Comparison of ENCODE assay signal across 20 cellular contexts in genomic region chr17:74396567-74396966, GRCh38. TPM values are rescaled to one million over a fixed set of nuclear protein-coding genes. Genes with fewer than 3 reads are reported as not detected.
A peak's percentile ranks its signal among the peaks of the same experiment; 100 is the strongest.
DNase-seq lines count a peak whose midpoint lies in the region; ATAC-seq, FAIRE-seq and TF ChIP-seq lines count a peak whose summit lies in the region.
"Had no signal": no experiment of that assay in that cellular context is flagged by ENCODE, and none has a peak within 500 bp of the region (broad histone marks: within the 10 kb centered on the region; RNA-seq: fewer than 3 reads in every experiment).

No MANE protein-coding gene starts in this region.

- CTCF ChIA-PET in HepG2 (lab: Yijun Ruan, JAX; ENCODE audit: low intra/inter-chr PET ratio, low total read pairs) (no interaction called here), HEK293 (lab: Yijun Ruan, JAX) (interaction anchor here (1.5 kb wide), 1 partner anchor 61 kb away, joined by 5 read pairs; no protein-coding TSS in a partner anchor), SK-N-SH (lab: Yijun Ruan, JAX) (interaction anchor here (6.7 to 8.6 kb wide), 2 partner anchors 16 to 61 kb away, joined by 67 to 80 read pairs; no protein-coding TSS in a partner anchor)

- no peak for TF ChIP-seq POLR2A in HepG2 (IDR thresholded peaks at IDR 0.05; ENCODE audit: insufficient read depth in 1 of 2, low read depth in 2 of 2, low read length in 2 of 2)
- no peak for TF ChIP-seq POLR2A in right lobe of liver (IDR thresholded peaks at IDR 0.05)
- no peak for TF ChIP-seq POLR2A in gastrocnemius medialis (IDR thresholded peaks at IDR 0.05)

- no peak overlapping the region for H2AFZ ChIP-seq in HepG2 (ENCODE audit: low read length)
- H2AFZ ChIP-seq in SK-N-SH (ENCODE audit: low read depth), result no peak overlapping the region

- ATAC-seq in HepG2 (no peak), right lobe of liver (no peak), gastrocnemius medialis (no peak), HG03025 (IDR thresholded peaks at IDR 0.05; ENCODE audit: low FRiP score, unreplicated experiment) (no peak)
- ATAC-seq: CD8-positive, alpha-beta T cell had no signal

- no peaks in the 10 kb centered on the region for H3K9me3 ChIP-seq in HepG2 (ENCODE audit: low read length)
- no peaks in the 10 kb centered on the region for H3K9me3 ChIP-seq in right lobe of liver
- H3K9me3 ChIP-seq in HEK293 (ENCODE audit: control insufficient read depth, insufficient read depth, low read depth, low read length), result no peaks in the 10 kb centered on the region
- no peaks in the 10 kb centered on the region for H3K9me3 ChIP-seq in gastrocnemius medialis
- H3K9me3 ChIP-seq in SK-N-SH, result no peaks in the 10 kb centered on the region
- H3K9me3 ChIP-seq: Caco-2, HAP-1 had no signal

- H3K36me3 ChIP-seq in HepG2 (replicated peaks in 1 of 2; ENCODE audit: control insufficient read depth in 1 of 2, insufficient read depth in 2 of 2, low read length in 2 of 2) (no peaks in the 10 kb centered on the region), right lobe of liver (no peaks in the 10 kb centered on the region), HEK293 (ENCODE audit: control insufficient read depth in 2 of 2, insufficient read depth in 1 of 2, low read length in 2 of 2) (no peaks in the 10 kb centered on the region), gastrocnemius medialis (no peaks in the 10 kb centered on the region), SK-N-SH (replicated peaks in 1 of 2; ENCODE audit: control insufficient read depth in 1 of 2, insufficient read depth in 2 of 2, low read length in 1 of 2) (no peaks in the 10 kb centered on the region)
- H3K36me3 ChIP-seq: HAP-1 had no signal

- DNase-seq in HepG2 (ENCODE audit: low spot score) (no peak), right lobe of liver (no peak), gastrocnemius medialis (no peak), SK-N-SH (no peak)
- DNase-seq: 8988T; C1 segment of cervical spinal cord; Caco-2; CD4-positive, CD25-positive, alpha-beta regulatory T cell; CD8-positive, alpha-beta T cell; DMS153; DND-41; GOT3 had no signal

- TF ChIP-seq EP300 in HepG2 (IDR thresholded peaks at IDR 0.05; ENCODE audit: low read depth in 2 of 2, low read length in 2 of 2) (no peak), HepG2 (CRISPR knock-in tag; IDR thresholded peaks at IDR 0.05; ENCODE audit: borderline replicate concordance) (no peak), SK-N-SH (IDR thresholded peaks at IDR 0.05; ENCODE audit: borderline replicate concordance in 1 of 2, low read depth in 1 of 2, low read length in 1 of 2) (no peak)

- no TSS peak for BruUV-seq in HepG2 (replicated peaks; lab: Mats Ljungman, UMichigan)

- no peak overlapping the region for H3K4me3 ChIP-seq in HepG2 (replicated peaks in 1 of 3; ENCODE audit: insufficient read depth in 1 of 3, low read depth in 2 of 3, low read length in 3 of 3)
- no peak overlapping the region for H3K4me3 ChIP-seq in right lobe of liver
- H3K4me3 ChIP-seq in HEK293 (ENCODE audit: low read depth, low read length), result no peak overlapping the region
- no peak overlapping the region for H3K4me3 ChIP-seq in gastrocnemius medialis
- no peak overlapping the region for H3K4me3 ChIP-seq in SK-N-SH (ENCODE audit: low read depth in 2 of 2, low read length in 1 of 2)
- H3K4me3 ChIP-seq: HAP-1 had no signal

- H3K4me2 ChIP-seq in HepG2 (ENCODE audit: low read depth, low read length) (no peak overlapping the region), SK-N-SH (no peak overlapping the region)

- no peak for FAIRE-seq in HepG2 (lab: Jason Lieb, UNC)
- FAIRE-seq: G401.6, GM12892, H54 had no signal

- H3K79me2 ChIP-seq in HepG2 (ENCODE audit: insufficient read depth, low read length), result no peaks in the 10 kb centered on the region
- no peaks in the 10 kb centered on the region for H3K79me2 ChIP-seq in SK-N-SH (ENCODE audit: insufficient read depth)

- POLR2A ChIA-PET in HepG2 (lab: Yijun Ruan, JAX), result no interaction called here
- POLR2A ChIA-PET in HEK293 (lab: Yijun Ruan, JAX), result no interaction called here
- POLR2A ChIA-PET in SK-N-SH (lab: Yijun Ruan, JAX), result no interaction called here

- TF ChIP-seq CTCF in HepG2 (CRISPR knock-in tag; IDR thresholded peaks at IDR 0.05), result no peak
- TF ChIP-seq CTCF in right lobe of liver (IDR thresholded peaks at IDR 0.05), result no peak
- TF ChIP-seq CTCF in HEK293 (tag by site-specific recombination; IDR thresholded peaks at IDR 0.05), result no peak
- no peak for TF ChIP-seq CTCF in gastrocnemius medialis (IDR thresholded peaks at IDR 0.05 in 4 of 5, conservative IDR thresholded peaks at IDR 0.05 in 1 of 5)
- TF ChIP-seq CTCF in SK-N-SH (IDR thresholded peaks at IDR 0.05), result no peak

- H3F3A ChIP-seq in SK-N-SH (replicated peaks; ENCODE audit: insufficient read depth), result no peaks in the 10 kb centered on the region

- H3K4me1 ChIP-seq in HepG2 (ENCODE audit: insufficient read depth, low read length) (peaks cover 16% of the 10 kb centered on the region), right lobe of liver (no peaks in the 10 kb centered on the region), HEK293 (ENCODE audit: control insufficient read depth, insufficient read depth, low read length) (no peaks in the 10 kb centered on the region), gastrocnemius medialis (peaks cover 35 to 37% of the 10 kb centered on the region in 2 donors), SK-N-SH (ENCODE audit: control insufficient read depth in 1 of 2, insufficient read depth in 2 of 2, low read depth in 1 of 2, low read length in 1 of 2) (no peaks in the 10 kb centered on the region; a peak in 1 of 4 replicates)
- H3K4me1 ChIP-seq: Caco-2, HAP-1 had no signal

- H4K20me1 ChIP-seq in HepG2 (ENCODE audit: insufficient read depth, low read length) (no peaks in the 10 kb centered on the region), SK-N-SH (ENCODE audit: insufficient read depth) (no peaks in the 10 kb centered on the region)

- H3K27me3 ChIP-seq in HepG2 (ENCODE audit: control insufficient read depth in 1 of 2, insufficient read depth in 2 of 2, low read length in 2 of 2) (peaks cover 4 to 17% of the 10 kb centered on the region in 2 experiments; a peak in 2 of 5 replicates), right lobe of liver (no peaks in the 10 kb centered on the region), gastrocnemius medialis (no peaks in the 10 kb centered on the region), SK-N-SH (ENCODE audit: insufficient read depth) (no peaks in the 10 kb centered on the region)

- intact Hi-C loops in HepG2 (cut with micrococcal nuclease; ENCODE audit: unreplicated experiment) (no loop called here), right lobe of liver (cut with DNase I) (no loop called here), gastrocnemius medialis (cut with DNase I; ENCODE audit: low total_unique reads) (no loop called here)

- H3K9me2 ChIP-seq in SK-N-SH, result no peaks in the 10 kb centered on the region

- H3K27ac ChIP-seq in HepG2 (ENCODE audit: extremely low read length, insufficient read depth, low read length) (no peak overlapping the region), right lobe of liver (no peak overlapping the region), HEK293 (ENCODE audit: extremely low read depth, low read depth, low read length) (no peak overlapping the region), gastrocnemius medialis (peak overlapping the region; percentile 88 to 95 (median 95)), SK-N-SH (ENCODE audit: low read depth in 2 of 2, low read length in 1 of 2) (no peak overlapping the region)

- TF ChIP-seq RAD21 in HepG2 (CRISPR knock-in tag; IDR thresholded peaks at IDR 0.05) (no peak), SK-N-SH (IDR thresholded peaks at IDR 0.05; ENCODE audit: low read length) (no peak)

- no peak overlapping the region for H3K9ac ChIP-seq in HepG2 (ENCODE audit: insufficient read depth, low read depth, low read length)
- H3K9ac ChIP-seq in SK-N-SH, result no peak overlapping the region

- in situ Hi-C loops in HepG2 (cut with HindIII; ENCODE audit: extremely low pct_ligation_motif_present, low pct_unique_long_range_greater_than_20kb) (no loop called here), gastrocnemius medialis (cut with MboI; ENCODE audit: low sequenced_read_pairs in 4 of 4) (loop anchor here in 1 of 4 donors (25.0 kb wide), 1 partner anchor 466 kb away; the partner anchor contains the start of genes FDXR and GRIN2C)

- 25% methylated on average over 4 of the region's 4 CpGs for WGBS in HepG2 (ENCODE audit: low lambda C conversion rate)
- 80% methylated on average over 3 of the region's 4 CpGs for WGBS in right lobe of liver (ENCODE audit: insufficient coverage, low coverage, low lambda C conversion rate, missing lambda C conversion rate)
- WGBS in SK-N-SH (ENCODE audit: low lambda C conversion rate), result 43% methylated on average over 4 of the region's 4 CpGs

RNA-seq across cellular contexts. Expression of gene GPR142, which starts 29.3 kb away (rescaled TPM):
- not detected in 2 replicates for total RNA-seq in HepG2 (2016; rRNA removed; fragmentation: Illumina TruSeq; extraction: Trizol)
- total RNA-seq in HepG2 (2016; cell fraction: cytosol; rRNA removed; fragmentation: Illumina TruSeq; extraction: Trizol; ENCODE audit: low read depth), result not detected in 2 replicates
- not detected in 2 replicates for total RNA-seq in HepG2 (2016; cell fraction: insoluble cytoplasmic fraction; rRNA removed; fragmentation: Illumina TruSeq; extraction: Trizol)
- total RNA-seq in HepG2 (2016; cell fraction: membrane; rRNA removed; fragmentation: Illumina TruSeq; extraction: Trizol), result not detected in 2 replicates
- not detected in 2 replicates for total RNA-seq in HepG2 (2016; cell fraction: nucleus; rRNA removed; fragmentation: Illumina TruSeq; extraction: Trizol)
- not detected in 2 replicates for polyA plus RNA-seq in HepG2 (2011; rRNA removed)
- not detected in 2 replicates for polyA plus RNA-seq in HepG2 (2011; cell fraction: cytosol; rRNA removed)
- polyA plus RNA-seq in HepG2 (2011; cell fraction: nucleus; rRNA removed), result not detected in 2 replicates
- polyA plus RNA-seq in HepG2 (2012), result not detected in 2 replicates
- not detected in 2 replicates for polyA plus RNA-seq in HepG2 (2016; cell fraction: cytosol; fragmentation: Illumina TruSeq; extraction: Trizol; ENCODE audit: low read depth)
- polyA plus RNA-seq in HepG2 (2016; cell fraction: insoluble cytoplasmic fraction; fragmentation: Illumina TruSeq; extraction: Trizol; ENCODE audit: low read depth), result not detected in 2 replicates
- polyA plus RNA-seq in HepG2 (2016; cell fraction: membrane; fragmentation: Illumina TruSeq; extraction: Trizol; ENCODE audit: low read depth), result not detected in 2 replicates
- not detected in 2 replicates for polyA plus RNA-seq in HepG2 (2016; cell fraction: nucleus; fragmentation: Illumina TruSeq; extraction: Trizol; ENCODE audit: insufficient read depth, low read depth)
- not detected in 2 replicates for polyA minus RNA-seq in HepG2 (2011; rRNA and poly(A)+ RNA removed; ENCODE audit: low replicate concordance)
- polyA minus RNA-seq in HepG2 (2011; cell fraction: cytosol; rRNA and poly(A)+ RNA removed), result not detected in 2 replicates
- polyA minus RNA-seq in HepG2 (2011; cell fraction: nucleus; rRNA and poly(A)+ RNA removed), result not detected in 2 replicates
- total RNA-seq in right lobe of liver, result under 1 TPM in 1 of 6 experiments, not detected in 5; 0.24 TPM
- not detected for total RNA-seq in gastrocnemius medialis
- polyA plus RNA-seq in SK-N-SH (2012; rRNA removed), result not detected in 2 replicates
- polyA plus RNA-seq in SK-N-SH (2012; cell fraction: cytosol; rRNA removed), result not detected in 2 replicates
- polyA plus RNA-seq in SK-N-SH (2012; cell fraction: nucleus; rRNA removed), result not detected in 2 replicates
- total RNA-seq: Caco-2; CD4-positive, CD25-positive, alpha-beta regulatory T cell; CD8-positive, alpha-beta T cell had no signal
- polyA plus RNA-seq: BJ; CD4-positive, CD25-positive, alpha-beta regulatory T cell had no signal

RNA-seq across cellular contexts. Expression of gene BTBD17, which starts 34.9 kb away (rescaled TPM):
- total RNA-seq in HepG2 (2016; rRNA removed; fragmentation: Illumina TruSeq; extraction: Trizol), result not detected in 2 replicates
- total RNA-seq in HepG2 (2016; cell fraction: cytosol; rRNA removed; fragmentation: Illumina TruSeq; extraction: Trizol; ENCODE audit: low read depth), result not detected in 2 replicates
- total RNA-seq in HepG2 (2016; cell fraction: insoluble cytoplasmic fraction; rRNA removed; fragmentation: Illumina TruSeq; extraction: Trizol), result not detected in 2 replicates
- not detected in 2 replicates for total RNA-seq in HepG2 (2016; cell fraction: membrane; rRNA removed; fragmentation: Illumina TruSeq; extraction: Trizol)
- not detected in 2 replicates for total RNA-seq in HepG2 (2016; cell fraction: nucleus; rRNA removed; fragmentation: Illumina TruSeq; extraction: Trizol)
- polyA plus RNA-seq in HepG2 (2011; rRNA removed), result not detected in 2 replicates
- not detected in 2 replicates for polyA plus RNA-seq in HepG2 (2011; cell fraction: cytosol; rRNA removed)
- polyA plus RNA-seq in HepG2 (2011; cell fraction: nucleus; rRNA removed), result 0.09 TPM in 1 of 2 replicates, not detected in the other
- polyA plus RNA-seq in HepG2 (2012), result not detected in 2 replicates
- polyA plus RNA-seq in HepG2 (2016; cell fraction: cytosol; fragmentation: Illumina TruSeq; extraction: Trizol; ENCODE audit: low read depth), result not detected in 2 replicates
- not detected in 2 replicates for polyA plus RNA-seq in HepG2 (2016; cell fraction: insoluble cytoplasmic fraction; fragmentation: Illumina TruSeq; extraction: Trizol; ENCODE audit: low read depth)
- not detected in 2 replicates for polyA plus RNA-seq in HepG2 (2016; cell fraction: membrane; fragmentation: Illumina TruSeq; extraction: Trizol; ENCODE audit: low read depth)
- polyA plus RNA-seq in HepG2 (2016; cell fraction: nucleus; fragmentation: Illumina TruSeq; extraction: Trizol; ENCODE audit: insufficient read depth, low read depth), result not detected in 2 replicates
- polyA minus RNA-seq in HepG2 (2011; rRNA and poly(A)+ RNA removed; ENCODE audit: low replicate concordance), result not detected in 2 replicates
- not detected in 2 replicates for polyA minus RNA-seq in HepG2 (2011; cell fraction: cytosol; rRNA and poly(A)+ RNA removed)
- polyA minus RNA-seq in HepG2 (2011; cell fraction: nucleus; rRNA and poly(A)+ RNA removed), result not detected in 2 replicates
- total RNA-seq in right lobe of liver, result not detected
- not detected for total RNA-seq in gastrocnemius medialis
- polyA plus RNA-seq in SK-N-SH (2012; rRNA removed), result not detected in 2 replicates
- polyA plus RNA-seq in SK-N-SH (2012; cell fraction: cytosol; rRNA removed), result not detected in 2 replicates
- not detected in 2 replicates for polyA plus RNA-seq in SK-N-SH (2012; cell fraction: nucleus; rRNA removed)
- total RNA-seq: Caco-2; CD4-positive, CD25-positive, alpha-beta regulatory T cell; CD8-positive, alpha-beta T cell had no signal
- polyA plus RNA-seq: BJ had no signal

RNA-seq across cellular contexts. Expression of gene GPRC5C, which starts 35.3 kb away (rescaled TPM):
- total RNA-seq in HepG2 (2016; rRNA removed; fragmentation: Illumina TruSeq; extraction: Trizol), result 44.8 and 85.6 TPM in 2 replicates
- total RNA-seq in HepG2 (2016; cell fraction: cytosol; rRNA removed; fragmentation: Illumina TruSeq; extraction: Trizol; ENCODE audit: low read depth), result 30.8 and 32.3 TPM in 2 replicates
- 41.2 and 86.3 TPM in 2 replicates for total RNA-seq in HepG2 (2016; cell fraction: insoluble cytoplasmic fraction; rRNA removed; fragmentation: Illumina TruSeq; extraction: Trizol)
- 50.5 and 55.5 TPM in 2 replicates for total RNA-seq in HepG2 (2016; cell fraction: membrane; rRNA removed; fragmentation: Illumina TruSeq; extraction: Trizol)
- total RNA-seq in HepG2 (2016; cell fraction: nucleus; rRNA removed; fragmentation: Illumina TruSeq; extraction: Trizol), result 73.7 and 80.6 TPM in 2 replicates
- 300 and 407 TPM in 2 replicates for polyA plus RNA-seq in HepG2 (2011; rRNA removed)
- 276 and 424 TPM in 2 replicates for polyA plus RNA-seq in HepG2 (2011; cell fraction: cytosol; rRNA removed)
- 354 and 357 TPM in 2 replicates for polyA plus RNA-seq in HepG2 (2011; cell fraction: nucleus; rRNA removed)
- 111 and 131 TPM in 2 replicates for polyA plus RNA-seq in HepG2 (2012)
- polyA plus RNA-seq in HepG2 (2016; cell fraction: cytosol; fragmentation: Illumina TruSeq; extraction: Trizol; ENCODE audit: low read depth), result 29.5 and 34.4 TPM in 2 replicates
- polyA plus RNA-seq in HepG2 (2016; cell fraction: insoluble cytoplasmic fraction; fragmentation: Illumina TruSeq; extraction: Trizol; ENCODE audit: low read depth), result 42.9 and 43.8 TPM in 2 replicates
- 36.0 and 48.1 TPM in 2 replicates for polyA plus RNA-seq in HepG2 (2016; cell fraction: membrane; fragmentation: Illumina TruSeq; extraction: Trizol; ENCODE audit: low read depth)
- 131 and 142 TPM in 2 replicates for polyA plus RNA-seq in HepG2 (2016; cell fraction: nucleus; fragmentation: Illumina TruSeq; extraction: Trizol; ENCODE audit: insufficient read depth, low read depth)
- polyA minus RNA-seq in HepG2 (2011; rRNA and poly(A)+ RNA removed; ENCODE audit: low replicate concordance), result 39.8 and 712 TPM in 2 replicates
- polyA minus RNA-seq in HepG2 (2011; cell fraction: cytosol; rRNA and poly(A)+ RNA removed), result 209 and 211 TPM in 2 replicates
- 108 and 116 TPM in 2 replicates for polyA minus RNA-seq in HepG2 (2011; cell fraction: nucleus; rRNA and poly(A)+ RNA removed)
- 100 to 1,000 TPM; 120 to 215 (median 131) TPM for total RNA-seq in right lobe of liver
- total RNA-seq in gastrocnemius medialis, result 100 to 1,000 TPM in 3 of 4 donors, 10 to 100 TPM in 1; 80.4 to 138 (median 127) TPM
- not detected in 2 replicates for polyA plus RNA-seq in SK-N-SH (2012; rRNA removed)
- polyA plus RNA-seq in SK-N-SH (2012; cell fraction: cytosol; rRNA removed), result 0.03 TPM in 1 of 2 replicates, not detected in the other
- not detected in 2 replicates for polyA plus RNA-seq in SK-N-SH (2012; cell fraction: nucleus; rRNA removed)
- total RNA-seq: A673; CD4-positive, CD25-positive, alpha-beta regulatory T cell had no signal
- polyA plus RNA-seq: CD4-positive, CD25-positive, alpha-beta regulatory T cell had no signal

Comparison
In these comparisons a context has a peak if more than half of its experiments do, and no peak if none do; other contexts are left out.
1. H3K27ac ChIP-seq: peak in gastrocnemius medialis (4 of 4); none in HepG2 (single experiment), right lobe of liver (0 of 3), HEK293 (single experiment) and SK-N-SH (0 of 2).
2. Of the 63 proteins assayed by ChIP-seq in both HepG2 and HEK293: peak only in HepG2: none; only in HEK293: none; in both: ZNF768; in neither: 62.